28 cellular contexts compared by ENCODE assay signal in the genomic region with DNA sequence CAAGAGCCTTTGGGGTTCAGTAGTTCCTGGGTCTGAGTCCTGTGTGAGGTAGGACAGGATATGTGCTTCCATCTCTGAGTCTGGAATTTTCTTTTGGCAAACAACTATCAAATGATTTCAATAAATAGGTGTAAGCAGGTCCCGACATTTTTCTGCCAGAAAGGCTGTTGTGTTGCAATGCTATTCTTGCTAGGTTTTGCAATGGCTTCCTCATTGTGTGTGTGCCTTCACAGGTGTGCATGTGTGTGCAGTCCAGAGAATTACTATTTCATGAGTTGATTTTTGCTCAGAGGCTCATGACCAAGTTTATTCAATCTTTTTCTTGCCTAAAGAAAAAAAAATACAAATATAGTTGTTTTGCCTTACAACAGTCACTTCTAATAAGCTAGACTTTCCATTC.
"Had no signal": no experiment of that assay in that cellular context is flagged by ENCODE, and none has a peak within 500 bp of the region (broad histone marks: within the 10 kb centered on the region; RNA-seq: fewer than 3 reads in every experiment).

No MANE protein-coding gene starts in this region.

- H3K36me3 Mint-ChIP-seq: activated CD8-positive, alpha-beta memory T cell treated with anti-CD3 and anti-CD28 coated beads, Interleukin-2, amount 10 ng/mL, durations not matched to agents 7 days and 5 days; activated naive CD4-positive, alpha-beta T cell treated with anti-CD3 and anti-CD28 coated beads, Interleukin-2, amount 50 U/mL, for 72 hours; brain had no signal

- ATAC-seq: activated CD4-positive, CD25-positive, alpha-beta regulatory T cell treated with anti-CD3 and anti-CD28 coated beads, Interleukin-2, amount 50 U/mL, for 24 hours; activated CD8-positive, alpha-beta memory T cell treated with anti-CD3 and anti-CD28 coated beads, Interleukin-2, amount 10 ng/mL, durations not matched to agents 7 days and 5 days; activated naive CD4-positive, alpha-beta T cell treated with anti-CD3 and anti-CD28 coated beads, Interleukin-2, amount 50 U/mL, for 72 hours; activated naive CD8-positive, alpha-beta T cell treated with anti-CD3 and anti-CD28 coated beads, Interleukin-2, amount 50 U/mL, for 24 hours; Panc1 had no signal

- H3K4me1 ChIP-seq: ascending aorta had no signal

- DNase-seq: activated CD4-positive, alpha-beta T cell treated with anti-CD3 and anti-CD28 coated beads for 4 hours; activated CD4-positive, alpha-beta T cell treated with anti-CD3 and anti-CD28 coated beads, Interleukin-2, amount 50 U/mL, for 4 hours; activated CD8-positive, alpha-beta memory T cell treated with anti-CD3 and anti-CD28 coated beads, Interleukin-2, amount 10 ng/mL, durations not matched to agents 7 days and 5 days; activated effector memory CD4-positive, alpha-beta T cell treated with anti-CD3 and anti-CD28 coated beads, Interleukin-2, amount 50 U/mL, for 16 hours; activated naive CD4-positive, alpha-beta T cell treated with Interleukin-2 at 50 U/mL for 16 hours; activated naive CD8-positive, alpha-beta T cell treated with anti-CD3 and anti-CD28 coated beads, Interleukin-2, amount 50 U/mL, for 24 hours; activated T-cell treated with anti-CD3 and anti-CD28 coated beads, Interleukin-2, amount 50 U/mL, for 24 hours; amniotic stem cell; IMR-90; KBM-7; NCI-H1092; NCI-H1417; NCI-H2029; NCI-H2107; NCI-H2171 treated with DMSO at 0.1 percent for 48 hours; NCI-H226; NCI-H510A; NCI-H526 treated with DMSO at 0.1 percent for 48 hours; NCI-H82; RPMI8226; SHP77 had no signal

- H3K36me3 ChIP-seq: ascending aorta had no signal

- H3K9me3 ChIP-seq: ascending aorta had no signal

- H3K4me3 ChIP-seq: ascending aorta had no signal

- H3K9me3 Mint-ChIP-seq: activated naive CD4-positive, alpha-beta T cell treated with anti-CD3 and anti-CD28 coated beads, Interleukin-2, amount 50 U/mL, for 72 hours; activated naive CD8-positive, alpha-beta T cell treated with anti-CD3 and anti-CD28 coated beads, Interleukin-2, amount 50 U/mL, for 24 hours; activated T-cell treated with anti-CD3 and anti-CD28 coated beads, Interleukin-2, amount 50 U/mL, for 24 hours; activated T-helper 1 cell treated with anti-CD3 and anti-CD28 coated beads, Interleukin-12 subunit alpha, Interleukin-12 subunit beta, Interleukin-2, Interleukin-4 antibody, amounts not matched to agents 30 ng/mL and 10 ng/mL and 1 ng/mL, durations not matched to agents 14 hours and 24 hours and 36 hours; brain; T-helper 1 cell treated with Interleukin-12 subunit alpha and Interleukin-12 subunit beta and Interleukin-4 antibody, amounts not matched to agents 30 μg/mL and 1 μg/mL, for 36 hours had no signal

- H3K27me3 ChIP-seq: ascending aorta had no signal

- H3K27ac Mint-ChIP-seq: activated CD8-positive, alpha-beta memory T cell treated with anti-CD3 and anti-CD28 coated beads, Interleukin-2, amount 10 ng/mL, durations not matched to agents 7 days and 5 days; activated naive CD4-positive, alpha-beta T cell treated with anti-CD3 and anti-CD28 coated beads, Interleukin-2, amount 50 U/mL, for 72 hours; activated naive CD8-positive, alpha-beta T cell treated with anti-CD3 and anti-CD28 coated beads, Interleukin-2, amount 50 U/mL, for 24 hours; activated T-cell treated with anti-CD3 and anti-CD28 coated beads, Interleukin-2, amount 50 U/mL, for 24 hours; activated T-helper 1 cell treated with anti-CD3 and anti-CD28 coated beads, Interleukin-12 subunit alpha, Interleukin-12 subunit beta, Interleukin-2, Interleukin-4 antibody, amounts not matched to agents 30 ng/mL and 10 ng/mL and 1 ng/mL, durations not matched to agents 14 hours and 24 hours and 36 hours; T-helper 1 cell treated with Interleukin-12 subunit alpha and Interleukin-12 subunit beta and Interleukin-4 antibody, amounts not matched to agents 30 μg/mL and 1 μg/mL, for 36 hours had no signal

- H3K27ac ChIP-seq: ascending aorta had no signal

- H3K4me3 Mint-ChIP-seq: activated CD8-positive, alpha-beta memory T cell treated with anti-CD3 and anti-CD28 coated beads, Interleukin-2, amount 10 ng/mL, durations not matched to agents 7 days and 5 days; activated naive CD8-positive, alpha-beta T cell treated with anti-CD3 and anti-CD28 coated beads, Interleukin-2, amount 50 U/mL, for 24 hours; activated T-cell treated with anti-CD3 and anti-CD28 coated beads, Interleukin-2, amount 50 U/mL, for 24 hours; activated T-helper 1 cell treated with anti-CD3 and anti-CD28 coated beads, Interleukin-12 subunit alpha, Interleukin-12 subunit beta, Interleukin-2, Interleukin-4 antibody, amounts not matched to agents 30 ng/mL and 10 ng/mL and 1 ng/mL, durations not matched to agents 14 hours and 24 hours and 36 hours; T-helper 1 cell treated with Interleukin-12 subunit alpha and Interleukin-12 subunit beta and Interleukin-4 antibody, amounts not matched to agents 30 μg/mL and 1 μg/mL, for 36 hours had no signal

- H3K4me1 Mint-ChIP-seq: activated CD8-positive, alpha-beta memory T cell treated with anti-CD3 and anti-CD28 coated beads, Interleukin-2, amount 10 ng/mL, durations not matched to agents 7 days and 5 days; activated naive CD8-positive, alpha-beta T cell treated with anti-CD3 and anti-CD28 coated beads, Interleukin-2, amount 50 U/mL, for 24 hours had no signal
